18 cellular contexts compared by ENCODE assay signal in genomic region chr20:47206962-47207641, GRCh38.
DNase-seq lines count a peak whose midpoint lies in the region; ATAC-seq, FAIRE-seq and TF ChIP-seq lines count a peak whose summit lies in the region.
"Had no signal": no experiment of that assay in that cellular context is flagged by ENCODE, and none has a peak within 500 bp of the region (broad histone marks: within the 10 kb centered on the region; RNA-seq: fewer than 3 reads in every experiment).

No MANE protein-coding gene starts in this region.

- in situ Hi-C loops in K562 (cut with MboI), result loop anchor here (10.0 kb wide), 1 partner anchor 418 kb away; no protein-coding TSS in a partner anchor

- peaks cover 9% of the 10 kb centered on the region; the same call in 1 of the 2 replicates for H3K4me1 ChIP-seq in Caco-2
- peaks cover 16% of the 10 kb centered on the region for H3K4me1 ChIP-seq in HUES48 (ENCODE audit: control insufficient read depth, insufficient read depth, low read length)
- peaks cover 12 to 16% of the 10 kb centered on the region in 2 experiments; a peak in 3 of 5 replicates for H3K4me1 ChIP-seq in K562 (replicated peaks in 1 of 2; ENCODE audit: control insufficient read depth in 2 of 2, insufficient read depth in 2 of 2, low read length in 2 of 2)

- no peak for TF ChIP-seq CTCF in Caco-2 (IDR thresholded peaks at IDR 0.05; ENCODE audit: insufficient read depth in 1 of 2, low read depth in 1 of 2, low read length in 1 of 2, severe bottlenecking in 1 of 2, unreplicated experiment in 1 of 2)
- no peak for TF ChIP-seq CTCF in K562 (IDR thresholded peaks at IDR 0.05 in 2 of 3, conservative IDR thresholded peaks at IDR 0.05 in 1 of 3; ENCODE audit: insufficient read depth in 2 of 3, low read depth in 1 of 3, low read length in 3 of 3)
- no peak for TF ChIP-seq CTCF in nephron progenitor cell (IDR thresholded peaks at IDR 0.05)

- H3K4me1 Mint-ChIP-seq in Caco-2 (ENCODE audit: low read depth, unreplicated experiment), result peaks cover 38% of the 10 kb centered on the region
- H3K4me1 Mint-ChIP-seq in nephron progenitor cell, result peaks cover 24% of the 10 kb centered on the region

- WGBS in K562 (ENCODE audit: insufficient coverage, low coverage, missing lambda C conversion rate), result 53% methylated on average over 9 of the region's 9 CpGs

- BruUV-seq in Caco-2 (replicated peaks; lab: Mats Ljungman, UMichigan) (no TSS peak), K562 (replicated peaks; lab: Mats Ljungman, UMichigan) (no TSS peak)

- CTCF ChIA-PET in Caco-2 (lab: Charles Lee) (interaction anchor here (3.3 kb wide), 1 partner anchor 177 kb away, joined by 46 read pairs; no protein-coding TSS in a partner anchor), K562 (lab: Yijun Ruan, JAX; ENCODE audit: low intra/inter-chr PET ratio) (no interaction called here)

- H3K27ac ChIP-seq in HUES48 (ENCODE audit: low read depth, low read length) (peak overlapping the region; percentile 62), K562 (ENCODE audit: extremely low read depth, low read depth, low read length) (peak overlapping the region; percentile 10; the same call in 1 of the 3 replicates)
- H3K27ac ChIP-seq: KMS-11 had no signal

- H3K4me2 ChIP-seq in K562 (ENCODE audit: insufficient read depth, low read length), result no peak overlapping the region
- H3K4me2 ChIP-seq: KMS-11 had no signal

- H3K27ac Mint-ChIP-seq in Caco-2 (ENCODE audit: unreplicated experiment) (peak overlapping the region; percentile 10), nephron progenitor cell (peak overlapping the region; percentile 57)
- H3K27ac Mint-ChIP-seq: activated CD8-positive, alpha-beta T cell treated with anti-CD3 and anti-CD28 coated beads, Interleukin-2, amount 10 ng/mL, durations not matched to agents 7 days and 5 days; activated T-cell treated with anti-CD3 and anti-CD28 coated beads, Interleukin-2, amount 50 U/mL, for 72 hours had no signal

- no peak for TF ChIP-seq EP300 in K562 (IDR thresholded peaks at IDR 0.05; ENCODE audit: low read length)

- H3K27me3 ChIP-seq in Caco-2 (replicated peaks; ENCODE audit: control insufficient read depth, insufficient read depth, low read length), result no peaks in the 10 kb centered on the region
- H3K27me3 ChIP-seq in HUES48 (ENCODE audit: control insufficient read depth, insufficient read depth, low read length), result no peaks in the 10 kb centered on the region
- H3K27me3 ChIP-seq in K562 (ENCODE audit: control insufficient read depth in 2 of 2, insufficient read depth in 2 of 2, low read length in 2 of 2), result no peaks in the 10 kb centered on the region

- H3K9me3 Mint-ChIP-seq in Caco-2 (ENCODE audit: unreplicated experiment), result no peaks in the 10 kb centered on the region
- H3K9me3 Mint-ChIP-seq in nephron progenitor cell, result no peaks in the 10 kb centered on the region
- H3K9me3 Mint-ChIP-seq: activated naive CD8-positive, alpha-beta T cell treated with anti-CD3 and anti-CD28 coated beads for 36 hours; activated T-cell treated with anti-CD3 and anti-CD28 coated beads, Interleukin-2, amount 50 U/mL, for 72 hours had no signal

- H3K79me2 ChIP-seq in K562 (ENCODE audit: control insufficient read depth, insufficient read depth, low read length), result peaks cover 2% of the 10 kb centered on the region; the same call in 1 of the 3 replicates

- peaks cover 13% of the 10 kb centered on the region for H3K36me3 ChIP-seq in Caco-2 (ENCODE audit: control insufficient read depth, insufficient read depth, low read length)
- peaks cover 39% of the 10 kb centered on the region for H3K36me3 ChIP-seq in HUES48 (ENCODE audit: control insufficient read depth, insufficient read depth, low read length)
- peaks cover 40% of the 10 kb centered on the region for H3K36me3 ChIP-seq in K562 (ENCODE audit: control insufficient read depth, insufficient read depth, low read length)

- H3K9ac ChIP-seq in HUES48 (ENCODE audit: low read depth, low read length) (no peak overlapping the region), K562 (ENCODE audit: insufficient read depth in 1 of 2, low read depth in 2 of 2, low read length in 2 of 2) (peak overlapping the region in 1 of 2 experiments; percentile 76; a peak in 1 of 4 replicates)
- H3K9ac ChIP-seq: KMS-11 had no signal

- H4K20me1 ChIP-seq in K562 (replicated peaks; ENCODE audit: control insufficient read depth, insufficient read depth, low read length), result 0 out of 2 replicates have a peak, but pooled peaks cover 14% of the 10 kb centered on the region

- H3K36me3 Mint-ChIP-seq in Caco-2 (ENCODE audit: insufficient read depth, unreplicated experiment) (peaks cover 6% of the 10 kb centered on the region), nephron progenitor cell (ENCODE audit: low read depth) (peaks cover 14% of the 10 kb centered on the region)

- no peak overlapping the region for H3K4me3 ChIP-seq in Caco-2 (ENCODE audit: low read depth, low read length)
- no peak overlapping the region for H3K4me3 ChIP-seq in HUES48 (ENCODE audit: low read depth, low read length)
- no peak overlapping the region for H3K4me3 ChIP-seq in K562

- no peaks in the 10 kb centered on the region for H3K9me1 ChIP-seq in K562 (ENCODE audit: control insufficient read depth, insufficient read depth, low read length)

- intact Hi-C loops in Caco-2 (cut with micrococcal nuclease; ENCODE audit: unreplicated experiment), result no loop called here
- intact Hi-C loops in K562 (cut with micrococcal nuclease), result no loop called here

- no peak overlapping the region for H3K4me3 Mint-ChIP-seq in Caco-2 (ENCODE audit: unreplicated experiment)
- no peak overlapping the region for H3K4me3 Mint-ChIP-seq in nephron progenitor cell
- H3K4me3 Mint-ChIP-seq: activated CD8-positive, alpha-beta T cell treated with anti-CD3 and anti-CD28 coated beads, Interleukin-2, amount 10 ng/mL, durations not matched to agents 7 days and 5 days; activated naive CD8-positive, alpha-beta T cell treated with anti-CD3 and anti-CD28 coated beads for 36 hours; activated T-cell treated with anti-CD3 and anti-CD28 coated beads, Interleukin-2, amount 50 U/mL, for 72 hours had no signal

- TF ChIP-seq POLR2A in K562 (conservative IDR thresholded peaks at IDR 0.05), result peak; percentile 14; the same call in 1 of the 2 replicates

- H3K9me3 ChIP-seq in Caco-2, result no peaks in the 10 kb centered on the region
- H3K9me3 ChIP-seq in HUES48 (ENCODE audit: control insufficient read depth, insufficient read depth, low read length), result no peaks in the 10 kb centered on the region
- H3K9me3 ChIP-seq in K562 (replicated peaks; ENCODE audit: control insufficient read depth, insufficient read depth, low read depth, low read length), result no peaks in the 10 kb centered on the region

- TF ChIP-seq RAD21 in K562 (CRISPR knock-in tag; conservative IDR thresholded peaks at IDR 0.05 in 1 of 2, IDR thresholded peaks at IDR 0.05 in 1 of 2), result no peak

- FAIRE-seq in K562 (lab: Jason Lieb, UNC), result no peak
- FAIRE-seq: H54 had no signal

- H2AFZ ChIP-seq in K562 (ENCODE audit: low read depth, low read length), result no peak overlapping the region

- DNase-seq in Caco-2 (no peak), K562 (ENCODE audit: extremely low read depth in 1 of 4, low spot score in 3 of 4) (no peak), nephron progenitor cell (no peak), NCI-H1694 treated with DMSO at 0.1 percent for 48 hours (lab: John Stamatoyannopoulos, UW) (no peak), SKM-1 (lab: John Stamatoyannopoulos, UW; ENCODE audit: unreplicated experiment) (no peak)
- DNase-seq in stimulated activated naive CD8-positive, alpha-beta T cell treated with anti-CD3 and anti-CD28 coated beads, Interleukin-15, Interleukin-2, amounts not matched to agents 100 U/mL and 50 U/mL, for 24 hours, result no peak
- DNase-seq: activated CD8-positive, alpha-beta T cell treated with anti-CD3 and anti-CD28 coated beads, Interleukin-2, amount 10 ng/mL, durations not matched to agents 7 days and 5 days; activated naive CD8-positive, alpha-beta T cell treated with anti-CD3 and anti-CD28 coated beads for 36 hours; activated T-cell treated with anti-CD3 and anti-CD28 coated beads, Interleukin-2, amount 50 U/mL, for 72 hours; cortex of kidney; NCI-H1048; occipital lobe; SHP77; stimulated activated naive CD4-positive, alpha-beta T cell treated with Interleukin-2 at 50 U/mL for 16 hours had no signal

- POLR2A ChIA-PET in Caco-2 (lab: Charles Lee) (no interaction called here), K562 (lab: Yijun Ruan, JAX) (interaction anchor here (0.9 to 2.8 kb wide), 6 partner anchors 10 to 177 kb away, joined by 4 to 12 read pairs (median 4); no protein-coding TSS in a partner anchor)

- H3K27me3 Mint-ChIP-seq in Caco-2 (ENCODE audit: insufficient read depth, unreplicated experiment), result no peaks in the 10 kb centered on the region
- H3K27me3 Mint-ChIP-seq in nephron progenitor cell (ENCODE audit: low read depth, poor library complexity), result peaks cover 4% of the 10 kb centered on the region
- H3K27me3 Mint-ChIP-seq: activated naive CD8-positive, alpha-beta T cell treated with anti-CD3 and anti-CD28 coated beads for 36 hours had no signal

- peak; percentile 4 for ATAC-seq in K562
- no peak for ATAC-seq in stimulated activated naive CD8-positive, alpha-beta T cell treated with anti-CD3 and anti-CD28 coated beads, Interleukin-15, Interleukin-2, amounts not matched to agents 100 U/mL and 50 U/mL, for 24 hours
- ATAC-seq: activated CD8-positive, alpha-beta T cell treated with anti-CD3 and anti-CD28 coated beads, Interleukin-2, amount 10 ng/mL, durations not matched to agents 7 days and 5 days; activated T-cell treated with anti-CD3 and anti-CD28 coated beads, Interleukin-2, amount 50 U/mL, for 72 hours; left lobe of liver had no signal

TF ChIP-seq in K562, 482 proteins besides CTCF, POLR2A, EP300 and RAD21 (continues in another document):
- TF ChIP-seq SUPT5H (IDR thresholded peaks at IDR 0.05) (0 out of 2 replicates have a peak, but pooled peaks have one; percentile 17), ZC3H11A (IDR thresholded peaks at IDR 0.05; ENCODE audit: low read depth, low read length) (no peak), POLR2B (IDR thresholded peaks at IDR 0.05; ENCODE audit: low read depth, partially characterized antibody) (peak; percentile 2)
- TF ChIP-seq, protein P1, sequence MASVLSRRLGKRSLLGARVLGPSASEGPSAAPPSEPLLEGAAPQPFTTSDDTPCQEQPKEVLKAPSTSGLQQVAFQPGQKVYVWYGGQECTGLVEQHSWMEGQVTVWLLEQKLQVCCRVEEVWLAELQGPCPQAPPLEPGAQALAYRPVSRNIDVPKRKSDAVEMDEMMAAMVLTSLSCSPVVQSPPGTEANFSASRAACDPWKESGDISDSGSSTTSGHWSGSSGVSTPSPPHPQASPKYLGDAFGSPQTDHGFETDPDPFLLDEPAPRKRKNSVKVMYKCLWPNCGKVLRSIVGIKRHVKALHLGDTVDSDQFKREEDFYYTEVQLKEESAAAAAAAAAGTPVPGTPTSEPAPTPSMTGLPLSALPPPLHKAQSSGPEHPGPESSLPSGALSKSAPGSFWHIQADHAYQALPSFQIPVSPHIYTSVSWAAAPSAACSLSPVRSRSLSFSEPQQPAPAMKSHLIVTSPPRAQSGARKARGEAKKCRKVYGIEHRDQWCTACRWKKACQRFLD (CRISPR knock-in tag; IDR thresholded peaks at IDR 0.05), result no peak
